In genomic region chr2:9611549-9611912, GRCh38 we compare ENCODE assay signal across 1 cellular context.
A peak's percentile ranks its signal among the peaks of the same experiment; 100 is the strongest.
TF ChIP-seq lines count a peak whose summit lies in the region.

No MANE protein-coding gene starts in this region.

TF ChIP-seq in HepG2, 621 proteins besides CTCF, POLR2A, EP300 and RAD21:
- peak; percentile 93 for TF ChIP-seq TEAD3 (CRISPR knock-in tag; optimal IDR thresholded peaks at IDR 0.05; ENCODE audit: borderline replicate concordance)
